ENCODE assay signal across 14 cellular contexts in the genomic region with DNA sequence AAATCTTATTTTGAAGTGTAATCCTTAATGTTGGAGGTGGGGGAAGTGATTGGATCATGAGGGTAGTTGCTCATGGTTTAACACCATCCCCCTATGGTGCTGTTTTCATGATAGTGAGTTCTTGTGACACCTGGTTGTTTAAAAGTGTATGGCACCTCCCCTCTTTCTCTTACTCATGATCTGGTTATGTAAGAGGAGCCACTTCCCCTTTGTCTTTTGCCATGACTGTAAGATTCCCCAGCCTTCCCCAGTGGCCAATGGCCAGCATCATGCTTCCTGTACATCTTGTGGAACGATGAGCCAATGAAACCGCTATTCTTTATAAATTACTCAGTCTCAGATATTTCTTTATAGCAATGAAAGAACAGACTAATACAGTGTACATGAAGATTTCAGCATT.
"Had no signal": no experiment of that assay in that cellular context is flagged by ENCODE, and none has a peak within 500 bp of the region (broad histone marks: within the 10 kb centered on the region; RNA-seq: fewer than 3 reads in every experiment).

No MANE protein-coding gene starts in this region.

- H3K27me3 Mint-ChIP-seq: activated CD4-positive, alpha-beta memory T cell treated with anti-CD3 and anti-CD28 coated beads for 36 hours; activated naive CD8-positive, alpha-beta T cell treated with anti-CD3 and anti-CD28 coated beads for 36 hours had no signal

- H3K4me3 Mint-ChIP-seq: activated CD4-positive, alpha-beta memory T cell treated with anti-CD3 and anti-CD28 coated beads for 36 hours; activated naive CD8-positive, alpha-beta T cell treated with anti-CD3 and anti-CD28 coated beads for 36 hours; activated T-cell treated with anti-CD3 and anti-CD28 coated beads, Interleukin-2, amount 50 U/mL, for 72 hours; naive thymus-derived CD8-positive, alpha-beta T cell had no signal

- H3K27ac Mint-ChIP-seq: activated CD4-positive, alpha-beta memory T cell treated with anti-CD3 and anti-CD28 coated beads for 36 hours; activated naive CD8-positive, alpha-beta T cell treated with anti-CD3 and anti-CD28 coated beads for 36 hours; activated T-cell treated with anti-CD3 and anti-CD28 coated beads, Interleukin-2, amount 50 U/mL, for 72 hours; naive thymus-derived CD8-positive, alpha-beta T cell had no signal

- H3K4me3 ChIP-seq: dorsolateral prefrontal cortex, esophagus muscularis mucosa, mucosa of descending colon, right atrium auricular region, skin epidermis, thyroid gland, vagina had no signal

- H3K4me1 Mint-ChIP-seq: activated naive CD8-positive, alpha-beta T cell treated with anti-CD3 and anti-CD28 coated beads for 36 hours; naive thymus-derived CD8-positive, alpha-beta T cell had no signal

- DNase-seq: activated CD4-positive, alpha-beta memory T cell treated with anti-CD3 and anti-CD28 coated beads for 36 hours; activated gamma-delta T cell treated with Interleukin-2 at 50 U/mL for 16 hours; activated naive CD8-positive, alpha-beta T cell treated with anti-CD3 and anti-CD28 coated beads for 36 hours; activated T-cell treated with anti-CD3 and anti-CD28 coated beads, Interleukin-2, amount 50 U/mL, for 72 hours; brain microvascular endothelial cell; dorsolateral prefrontal cortex; foreskin fibroblast; mucosa of descending colon; naive thymus-derived CD8-positive, alpha-beta T cell; thyroid gland had no signal

- H3K36me3 Mint-ChIP-seq: activated CD4-positive, alpha-beta memory T cell treated with anti-CD3 and anti-CD28 coated beads for 36 hours; activated naive CD8-positive, alpha-beta T cell treated with anti-CD3 and anti-CD28 coated beads for 36 hours had no signal

- ATAC-seq: activated T-cell treated with anti-CD3 and anti-CD28 coated beads, Interleukin-2, amount 50 U/mL, for 72 hours; mucosa of descending colon; naive thymus-derived CD8-positive, alpha-beta T cell had no signal
